8 cellular contexts compared by ENCODE assay signal in genomic region chr22:20206709-20207215, GRCh38. TPM values are rescaled to one million over a fixed set of nuclear protein-coding genes. Genes with fewer than 3 reads are reported as not detected.
DNase-seq lines count a peak whose midpoint lies in the region; ATAC-seq and TF ChIP-seq lines count a peak whose summit lies in the region.

No MANE protein-coding gene starts in this region.

- H3K9me3 Mint-ChIP-seq in activated T-helper 2 cell treated with anti-CD3 and anti-CD28 coated beads, Interferon-gamma antibody, Interleukin-2, Interleukin-4, amounts not matched to agents 10 μg/mL and 5 μg/mL and 100 μg/mL, durations not matched to agents 14 hours and 24 hours and 36 hours, result no peaks in the 10 kb centered on the region

- TF ChIP-seq CTCF in DND-41 (IDR thresholded peaks at IDR 0.05; ENCODE audit: borderline replicate concordance, extremely low read depth, low read length, poor library complexity, severe bottlenecking), result peak; percentile 35
- TF ChIP-seq CTCF in kidney epithelial cell (IDR thresholded peaks at IDR 0.05; ENCODE audit: insufficient read depth, low read length, poor library complexity, severe bottlenecking), result no peak
- TF ChIP-seq CTCF in thyroid gland (IDR thresholded peaks at IDR 0.05), result no peak

- peak overlapping the region; percentile 76 for H3K27ac ChIP-seq in DND-41 (ENCODE audit: low read length)
- peak overlapping the region in 2 of 3 donors; percentile 66 to 79 for H3K27ac ChIP-seq in thyroid gland

- H3K27ac Mint-ChIP-seq in activated T-helper 2 cell treated with anti-CD3 and anti-CD28 coated beads, Interferon-gamma antibody, Interleukin-2, Interleukin-4, amounts not matched to agents 10 μg/mL and 5 μg/mL and 100 μg/mL, durations not matched to agents 14 hours and 24 hours and 36 hours, result peak overlapping the region; percentile 77

- no peaks in the 10 kb centered on the region for H4K20me1 ChIP-seq in DND-41 (ENCODE audit: insufficient read depth, low read length)

- H3K79me2 ChIP-seq in DND-41 (ENCODE audit: insufficient read depth, low read length), result peaks cover 8% of the 10 kb centered on the region

- peak overlapping the region; percentile 74 for H3K4me2 ChIP-seq in DND-41 (ENCODE audit: insufficient read depth, low read length)

- no peaks in the 10 kb centered on the region for H3K36me3 Mint-ChIP-seq in activated T-helper 2 cell treated with anti-CD3 and anti-CD28 coated beads, Interferon-gamma antibody, Interleukin-2, Interleukin-4, amounts not matched to agents 10 μg/mL and 5 μg/mL and 100 μg/mL, durations not matched to agents 14 hours and 24 hours and 36 hours (ENCODE audit: low read depth)

- H3K9me3 ChIP-seq in DND-41 (ENCODE audit: insufficient read depth, low read length, severe bottlenecking) (no peaks in the 10 kb centered on the region), thyroid gland (no peaks in the 10 kb centered on the region)

- H3K4me1 ChIP-seq in DND-41 (ENCODE audit: insufficient read depth, low read length) (peaks cover 19% of the 10 kb centered on the region), thyroid gland (peaks cover 47 to 58% of the 10 kb centered on the region in 2 donors)

- H3K9ac ChIP-seq in DND-41 (ENCODE audit: low read depth, low read length), result peak overlapping the region; percentile 62

- peak; percentile 62 for ATAC-seq in DND-41 (ENCODE audit: insufficient read depth, low read depth)
- peak; percentile 16 for ATAC-seq in HG02981 (IDR thresholded peaks at IDR 0.05; ENCODE audit: unreplicated experiment)

- DNase-seq in DND-41, result peak; percentile 22
- DNase-seq in activated T-helper 2 cell treated with anti-CD3 and anti-CD28 coated beads, Interferon-gamma antibody, Interleukin-2, Interleukin-4, amounts not matched to agents 10 μg/mL and 5 μg/mL and 100 μg/mL, durations not matched to agents 14 hours and 24 hours and 36 hours (ENCODE audit: low spot score), result peak; percentile 18
- DNase-seq in kidney epithelial cell (ENCODE audit: low read depth), result no peak
- peak in 1 of 2 donors; percentile 35 for DNase-seq in thyroid gland
- no peak for DNase-seq in NCI-H1436 (lab: John Stamatoyannopoulos, UW)
- no peak for DNase-seq in SK-N-DZ (ENCODE audit: low spot score)
- DNase-seq in putamen (ENCODE audit: low spot score), result no peak

- peak overlapping the region; percentile 89 for H3K4me3 Mint-ChIP-seq in activated T-helper 2 cell treated with anti-CD3 and anti-CD28 coated beads, Interferon-gamma antibody, Interleukin-2, Interleukin-4, amounts not matched to agents 10 μg/mL and 5 μg/mL and 100 μg/mL, durations not matched to agents 14 hours and 24 hours and 36 hours (ENCODE audit: low read depth)

- WGBS in thyroid gland, 2 donors, result 8 to 50% methylated on average over 5 to 9 of the region's 9 CpGs

- TF ChIP-seq POLR2A in thyroid gland (IDR thresholded peaks at IDR 0.05), result no peak

- H3K4me3 ChIP-seq in DND-41 (ENCODE audit: low read depth in 1 of 2, low read length in 2 of 2) (peak overlapping the region; percentile 48 to 69; a peak in 3 of 4 replicates), kidney epithelial cell (ENCODE audit: low read depth, low read length) (peak overlapping the region; percentile 41), thyroid gland (replicated peaks in 1 of 3) (peak overlapping the region; percentile 17 to 36 (median 22))

- H3K4me1 Mint-ChIP-seq in activated T-helper 2 cell treated with anti-CD3 and anti-CD28 coated beads, Interferon-gamma antibody, Interleukin-2, Interleukin-4, amounts not matched to agents 10 μg/mL and 5 μg/mL and 100 μg/mL, durations not matched to agents 14 hours and 24 hours and 36 hours (ENCODE audit: low read depth), result peaks cover 18% of the 10 kb centered on the region

- H3K36me3 ChIP-seq in DND-41 (ENCODE audit: insufficient read depth, low read length), result no peaks in the 10 kb centered on the region
- H3K36me3 ChIP-seq in kidney epithelial cell (ENCODE audit: control insufficient read depth, insufficient read depth, low read length), result no peaks in the 10 kb centered on the region
- no peaks in the 10 kb centered on the region for H3K36me3 ChIP-seq in thyroid gland

- H3K27me3 ChIP-seq in DND-41 (ENCODE audit: insufficient read depth, low read length, poor library complexity), result no peaks in the 10 kb centered on the region
- H3K27me3 ChIP-seq in kidney epithelial cell (ENCODE audit: control insufficient read depth, insufficient read depth, low read length), result no peaks in the 10 kb centered on the region
- H3K27me3 ChIP-seq in thyroid gland, result no peaks in the 10 kb centered on the region

- intact Hi-C loops in activated T-helper 2 cell treated with anti-CD3 and anti-CD28 coated beads, Interferon-gamma antibody, Interleukin-2, Interleukin-4, amounts not matched to agents 10 μg/mL and 5 μg/mL and 100 μg/mL, durations not matched to agents 14 hours and 24 hours and 36 hours (cut with micrococcal nuclease), result no loop called here
- intact Hi-C loops in thyroid gland (cut with DNase I), result no loop called here

- H2AFZ ChIP-seq in DND-41 (ENCODE audit: low read depth, low read length), result peak overlapping the region; percentile 70; the same call in 1 of the 2 replicates

- H3K27me3 Mint-ChIP-seq in activated T-helper 2 cell treated with anti-CD3 and anti-CD28 coated beads, Interferon-gamma antibody, Interleukin-2, Interleukin-4, amounts not matched to agents 10 μg/mL and 5 μg/mL and 100 μg/mL, durations not matched to agents 14 hours and 24 hours and 36 hours (ENCODE audit: low read depth), result no peaks in the 10 kb centered on the region

RNA-seq across cellular contexts. Expression of gene CCDC188, which starts 55.9 kb away (rescaled TPM):
- total RNA-seq in activated T-helper 2 cell treated with anti-CD3 and anti-CD28 coated beads, Interferon-gamma antibody, Interleukin-2, Interleukin-4, amounts not matched to agents 10 μg/mL and 5 μg/mL and 100 μg/mL, durations not matched to agents 14 hours and 24 hours and 36 hours, result 0.11 TPM in 1 of 2 replicates, not detected in the other
- 0.55 and 1.8 TPM in 2 replicates for total RNA-seq in kidney epithelial cell
- 1 to 10 TPM in 1 of 4 donors, under 1 TPM in 1, not detected in 2; 0.39 to 2.1 TPM for total RNA-seq in thyroid gland
- polyA plus RNA-seq in SK-N-DZ (2014; cell fraction: cytosol; rRNA removed), result 4.8 and 7.7 TPM in 2 replicates
- 13.0 and 26.0 TPM in 2 replicates for polyA plus RNA-seq in SK-N-DZ (2014; cell fraction: nucleus; rRNA removed)

Comparison
In these comparisons a context has a peak if more than half of its experiments do, and no peak if none do; other contexts are left out.
1. DNase-seq: peak in DND-41 (single experiment) and activated T-helper 2 cell treated with anti-CD3 and anti-CD28 coated beads, Interferon-gamma antibody, Interleukin-2, Interleukin-4, amounts not matched to agents 10 μg/mL and 5 μg/mL and 100 μg/mL, durations not matched to agents 14 hours and 24 hours and 36 hours (single experiment); none in kidney epithelial cell (single experiment), NCI-H1436 (single experiment), SK-N-DZ (single experiment) and putamen (single experiment).
2. Peak in every context shown above with its lines, with median percentiles within 50 percentile points of each other: H3K4me3 ChIP-seq.